ENCODE assay signal across 20 cellular contexts in the genomic region with DNA sequence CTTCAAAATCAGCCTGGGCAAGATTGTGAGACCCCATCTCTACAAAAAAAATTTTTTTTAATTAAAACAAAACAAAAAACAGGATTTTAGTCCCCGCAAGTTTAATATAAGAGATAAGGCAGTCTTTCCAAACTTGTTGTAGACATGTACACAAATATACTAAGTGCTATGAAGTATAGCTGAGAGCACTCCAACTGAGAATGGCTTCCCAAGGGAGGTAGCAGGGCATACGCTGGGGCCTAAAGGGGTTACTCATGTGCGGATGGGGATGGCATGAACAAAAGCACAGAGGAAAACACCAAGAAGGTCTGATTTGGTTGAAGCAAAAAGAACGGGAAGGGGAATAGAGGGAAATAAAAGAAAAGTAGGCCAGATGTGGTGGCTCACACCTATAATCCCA. TPM values are rescaled to one million over a fixed set of nuclear protein-coding genes. Genes with fewer than 3 reads are reported as not detected.
DNase-seq lines count a peak whose midpoint lies in the region; ATAC-seq and TF ChIP-seq lines count a peak whose summit lies in the region.
"Had no signal": no experiment of that assay in that cellular context is flagged by ENCODE, and none has a peak within 500 bp of the region (broad histone marks: within the 10 kb centered on the region; RNA-seq: fewer than 3 reads in every experiment).

No MANE protein-coding gene starts in this region.

- H2BK15ac ChIP-seq in mesenchymal stem cell (ENCODE audit: low read depth, poor library complexity, severe bottlenecking): no peak overlapping the region

- H3K14ac ChIP-seq in mesenchymal stem cell (ENCODE audit: low read length in 2 of 2): no peak overlapping the region

- DNase-seq in activated CD4-positive, alpha-beta memory T cell treated with anti-CD3 and anti-CD28 coated beads for 36 hours: no peak
- no peak for DNase-seq in activated CD4-positive, alpha-beta memory T cell treated with anti-CD3 and anti-CD28 coated beads, Interleukin-2, amount 10 ng/mL, durations not matched to agents 7 days and 5 days
- no peak for DNase-seq in activated T-helper 1 cell treated with anti-CD3 and anti-CD28 coated beads, Interleukin-12 subunit alpha, Interleukin-12 subunit beta, Interleukin-2, Interleukin-4 antibody, amounts not matched to agents 30 ng/mL and 10 ng/mL and 1 ng/mL, durations not matched to agents 14 hours and 24 hours and 36 hours (ENCODE audit: low spot score)
- no peak for DNase-seq in mesenchymal stem cell
- no peak for DNase-seq in effector CD8-positive, alpha-beta T cell (lab: John Stamatoyannopoulos, UW)
- no peak for DNase-seq in vagina (ENCODE audit: extremely low spot score in 2 of 2)
- DNase-seq: CD8-positive, alpha-beta memory T cell; DMS79; GOT3; NCI-H1092 treated with DMSO at 0.1 percent for 48 hours; NCI-H1694 treated with DMSO at 0.1 percent for 48 hours; NCI-H2107; NCI-H226; NCI-H524; PC-3; RPMI8226; SHP77 treated with DMSO at 0.1 percent for 48 hours had no signal

- no peak overlapping the region for H3K4me3 Mint-ChIP-seq in activated CD4-positive, alpha-beta memory T cell treated with anti-CD3 and anti-CD28 coated beads for 36 hours
- no peak overlapping the region for H3K4me3 Mint-ChIP-seq in activated CD4-positive, alpha-beta memory T cell treated with anti-CD3 and anti-CD28 coated beads, Interleukin-2, amount 10 ng/mL, durations not matched to agents 7 days and 5 days
- no peak overlapping the region for H3K4me3 Mint-ChIP-seq in activated T-helper 1 cell treated with anti-CD3 and anti-CD28 coated beads, Interleukin-12 subunit alpha, Interleukin-12 subunit beta, Interleukin-2, Interleukin-4 antibody, amounts not matched to agents 30 ng/mL and 10 ng/mL and 1 ng/mL, durations not matched to agents 14 hours and 24 hours and 36 hours
- H3K4me3 Mint-ChIP-seq: CD8-positive, alpha-beta memory T cell had no signal

- 98% methylated on average over 3 of the region's 4 CpGs for WGBS in mesenchymal stem cell

- CTCF ChIA-PET in activated CD4-positive, alpha-beta memory T cell treated with anti-CD3 and anti-CD28 coated beads for 36 hours (lab: Charles Lee): no interaction called here
- CTCF ChIA-PET in activated CD4-positive, alpha-beta memory T cell treated with anti-CD3 and anti-CD28 coated beads, Interleukin-2, amount 10 ng/mL, durations not matched to agents 7 days and 5 days (lab: Charles Lee): no interaction called here

- peaks cover 45% of the 10 kb centered on the region for H3K4me1 Mint-ChIP-seq in activated CD4-positive, alpha-beta memory T cell treated with anti-CD3 and anti-CD28 coated beads for 36 hours (ENCODE audit: low read depth)
- peaks cover 43% of the 10 kb centered on the region for H3K4me1 Mint-ChIP-seq in activated CD4-positive, alpha-beta memory T cell treated with anti-CD3 and anti-CD28 coated beads, Interleukin-2, amount 10 ng/mL, durations not matched to agents 7 days and 5 days
- H3K4me1 Mint-ChIP-seq in activated T-helper 1 cell treated with anti-CD3 and anti-CD28 coated beads, Interleukin-12 subunit alpha, Interleukin-12 subunit beta, Interleukin-2, Interleukin-4 antibody, amounts not matched to agents 30 ng/mL and 10 ng/mL and 1 ng/mL, durations not matched to agents 14 hours and 24 hours and 36 hours (ENCODE audit: low read depth): peaks cover 38% of the 10 kb centered on the region

- peak overlapping the region; percentile 61 for H3K27ac ChIP-seq in 22Rv1
- H3K27ac ChIP-seq in mesenchymal stem cell (ENCODE audit: low read length, poor library complexity, severe bottlenecking): no peak overlapping the region
- no peak overlapping the region for H3K27ac ChIP-seq in vagina
- H3K27ac ChIP-seq: BLaER1 had no signal

- H3K9me3 ChIP-seq in mesenchymal stem cell (ENCODE audit: control insufficient read depth, low read length) (no peaks in the 10 kb centered on the region), vagina (no peaks in the 10 kb centered on the region)
- H3K9me3 ChIP-seq: BLaER1 had no signal

- H2BK5ac ChIP-seq in mesenchymal stem cell (ENCODE audit: low read depth, low read length, poor library complexity, severe bottlenecking): no peak overlapping the region

- no peak overlapping the region for H2BK12ac ChIP-seq in mesenchymal stem cell (ENCODE audit: low read length in 2 of 2)

- no peaks in the 10 kb centered on the region for H3K27me3 Mint-ChIP-seq in activated CD4-positive, alpha-beta memory T cell treated with anti-CD3 and anti-CD28 coated beads for 36 hours
- no peaks in the 10 kb centered on the region for H3K27me3 Mint-ChIP-seq in activated CD4-positive, alpha-beta memory T cell treated with anti-CD3 and anti-CD28 coated beads, Interleukin-2, amount 10 ng/mL, durations not matched to agents 7 days and 5 days
- no peaks in the 10 kb centered on the region for H3K27me3 Mint-ChIP-seq in activated T-helper 1 cell treated with anti-CD3 and anti-CD28 coated beads, Interleukin-12 subunit alpha, Interleukin-12 subunit beta, Interleukin-2, Interleukin-4 antibody, amounts not matched to agents 30 ng/mL and 10 ng/mL and 1 ng/mL, durations not matched to agents 14 hours and 24 hours and 36 hours (ENCODE audit: insufficient read depth)
- H3K27me3 Mint-ChIP-seq: CD8-positive, alpha-beta memory T cell had no signal

- H3K36me3 ChIP-seq in mesenchymal stem cell (ENCODE audit: control insufficient read depth in 1 of 2, insufficient read depth in 2 of 2, low read depth in 1 of 2, low read length in 2 of 2) (peaks cover 7 to 70% of the 10 kb centered on the region in 2 experiments), vagina (peaks cover 0 to 77% of the 10 kb centered on the region in 2 donors)

- no peak overlapping the region for H3K9ac ChIP-seq in mesenchymal stem cell (ENCODE audit: low read length)
- H3K9ac ChIP-seq: BLaER1 had no signal

- no peaks in the 10 kb centered on the region for H3K9me3 Mint-ChIP-seq in activated CD4-positive, alpha-beta memory T cell treated with anti-CD3 and anti-CD28 coated beads for 36 hours
- H3K9me3 Mint-ChIP-seq in activated CD4-positive, alpha-beta memory T cell treated with anti-CD3 and anti-CD28 coated beads, Interleukin-2, amount 10 ng/mL, durations not matched to agents 7 days and 5 days: no peaks in the 10 kb centered on the region
- no peaks in the 10 kb centered on the region for H3K9me3 Mint-ChIP-seq in activated T-helper 1 cell treated with anti-CD3 and anti-CD28 coated beads, Interleukin-12 subunit alpha, Interleukin-12 subunit beta, Interleukin-2, Interleukin-4 antibody, amounts not matched to agents 30 ng/mL and 10 ng/mL and 1 ng/mL, durations not matched to agents 14 hours and 24 hours and 36 hours
- H3K9me3 Mint-ChIP-seq: CD8-positive, alpha-beta memory T cell had no signal

- intact Hi-C loops in activated CD4-positive, alpha-beta memory T cell treated with anti-CD3 and anti-CD28 coated beads for 36 hours (cut with micrococcal nuclease): no loop called here
- intact Hi-C loops in activated T-helper 1 cell treated with anti-CD3 and anti-CD28 coated beads, Interleukin-12 subunit alpha, Interleukin-12 subunit beta, Interleukin-2, Interleukin-4 antibody, amounts not matched to agents 30 ng/mL and 10 ng/mL and 1 ng/mL, durations not matched to agents 14 hours and 24 hours and 36 hours (cut with micrococcal nuclease): no loop called here
- intact Hi-C loops in vagina (cut with DNase I): no loop called here

- peak overlapping the region; percentile 15 for H4K91ac ChIP-seq in mesenchymal stem cell (ENCODE audit: low read length)

- H3K18ac ChIP-seq in mesenchymal stem cell (ENCODE audit: low read depth in 1 of 2, low read length in 2 of 2): no peak overlapping the region

- POLR2A ChIA-PET in activated CD4-positive, alpha-beta memory T cell treated with anti-CD3 and anti-CD28 coated beads for 36 hours (lab: Charles Lee): no interaction called here
- POLR2A ChIA-PET in activated CD4-positive, alpha-beta memory T cell treated with anti-CD3 and anti-CD28 coated beads, Interleukin-2, amount 10 ng/mL, durations not matched to agents 7 days and 5 days (lab: Charles Lee): no interaction called here

- H3K4ac ChIP-seq in mesenchymal stem cell (ENCODE audit: low read depth in 1 of 2, low read length in 2 of 2): no peak overlapping the region

- no peak overlapping the region for H3K23ac ChIP-seq in mesenchymal stem cell (ENCODE audit: low read length in 2 of 2)

- H3K36me3 Mint-ChIP-seq in activated CD4-positive, alpha-beta memory T cell treated with anti-CD3 and anti-CD28 coated beads for 36 hours: peaks cover 51% of the 10 kb centered on the region
- peaks cover 66% of the 10 kb centered on the region for H3K36me3 Mint-ChIP-seq in activated CD4-positive, alpha-beta memory T cell treated with anti-CD3 and anti-CD28 coated beads, Interleukin-2, amount 10 ng/mL, durations not matched to agents 7 days and 5 days (ENCODE audit: low read depth)
- H3K36me3 Mint-ChIP-seq in activated T-helper 1 cell treated with anti-CD3 and anti-CD28 coated beads, Interleukin-12 subunit alpha, Interleukin-12 subunit beta, Interleukin-2, Interleukin-4 antibody, amounts not matched to agents 30 ng/mL and 10 ng/mL and 1 ng/mL, durations not matched to agents 14 hours and 24 hours and 36 hours (ENCODE audit: low read depth): peaks cover 53% of the 10 kb centered on the region

- no peak overlapping the region for H3K4me2 ChIP-seq in mesenchymal stem cell (ENCODE audit: low read length, poor library complexity, severe bottlenecking)
- H3K4me2 ChIP-seq: BLaER1 had no signal

- ATAC-seq in HG03442 (IDR thresholded peaks at IDR 0.05; ENCODE audit: unreplicated experiment): no peak
- ATAC-seq: PC-3 had no signal

- peaks cover 5% of the 10 kb centered on the region for H3K79me1 ChIP-seq in mesenchymal stem cell (replicated peaks; ENCODE audit: low read length, poor library complexity, severe bottlenecking)

- H4K8ac ChIP-seq in mesenchymal stem cell (ENCODE audit: low read length): no peak overlapping the region

- peaks cover 8% of the 10 kb centered on the region for H3K4me1 ChIP-seq in mesenchymal stem cell (ENCODE audit: control insufficient read depth, insufficient read depth, low read depth, low read length)
- H3K4me1 ChIP-seq in vagina: no peaks in the 10 kb centered on the region
- H3K4me1 ChIP-seq: BLaER1 had no signal

- H2AFZ ChIP-seq in mesenchymal stem cell (ENCODE audit: low read depth, low read length): no peak overlapping the region

- no peaks in the 10 kb centered on the region for H3K27me3 ChIP-seq in mesenchymal stem cell (ENCODE audit: control insufficient read depth in 1 of 2, insufficient read depth in 1 of 2, low read length in 2 of 2)
- H3K27me3 ChIP-seq in vagina: no peaks in the 10 kb centered on the region
- H3K27me3 ChIP-seq: BLaER1 had no signal

- H2AK5ac ChIP-seq in mesenchymal stem cell (ENCODE audit: low read length, severe bottlenecking): peak overlapping the region; percentile 94

- TF ChIP-seq CTCF in 22Rv1 (IDR thresholded peaks at IDR 0.05): no peak
- no peak for TF ChIP-seq CTCF in vagina (IDR thresholded peaks at IDR 0.05)

- H3K4me3 ChIP-seq in mesenchymal stem cell (ENCODE audit: insufficient read depth in 1 of 2, low read depth in 1 of 2, low read length in 2 of 2) (no peak overlapping the region), vagina (no peak overlapping the region)
- H3K4me3 ChIP-seq: BLaER1 had no signal

- no peak overlapping the region for H2BK120ac ChIP-seq in mesenchymal stem cell (ENCODE audit: low read depth, low read length)

- TF ChIP-seq POLR2A in vagina (IDR thresholded peaks at IDR 0.05): no peak

- peak overlapping the region; percentile 39 for H3K27ac Mint-ChIP-seq in activated CD4-positive, alpha-beta memory T cell treated with anti-CD3 and anti-CD28 coated beads for 36 hours
- H3K27ac Mint-ChIP-seq in activated CD4-positive, alpha-beta memory T cell treated with anti-CD3 and anti-CD28 coated beads, Interleukin-2, amount 10 ng/mL, durations not matched to agents 7 days and 5 days: no peak overlapping the region
- peak overlapping the region; percentile 1 for H3K27ac Mint-ChIP-seq in activated T-helper 1 cell treated with anti-CD3 and anti-CD28 coated beads, Interleukin-12 subunit alpha, Interleukin-12 subunit beta, Interleukin-2, Interleukin-4 antibody, amounts not matched to agents 30 ng/mL and 10 ng/mL and 1 ng/mL, durations not matched to agents 14 hours and 24 hours and 36 hours

RNA-seq across cellular contexts. Expression of a gene that starts 21.1 kb away (rescaled TPM):
- 10 to 100 TPM; 56.8 to 61.1 TPM for total RNA-seq in activated CD4-positive, alpha-beta memory T cell treated with anti-CD3 and anti-CD28 coated beads for 36 hours
- 10 to 100 TPM; 55.3 to 57.7 TPM for total RNA-seq in activated CD4-positive, alpha-beta memory T cell treated with anti-CD3 and anti-CD28 coated beads, Interleukin-2, amount 10 ng/mL, durations not matched to agents 7 days and 5 days
- 49.1 and 49.8 TPM in 2 replicates for total RNA-seq in activated T-helper 1 cell treated with anti-CD3 and anti-CD28 coated beads, Interleukin-12 subunit alpha, Interleukin-12 subunit beta, Interleukin-2, Interleukin-4 antibody, amounts not matched to agents 30 ng/mL and 10 ng/mL and 1 ng/mL, durations not matched to agents 14 hours and 24 hours and 36 hours
- polyA plus RNA-seq in mesenchymal stem cell (2013, experiment 1 of 2): 29.5 TPM
- 28.4 TPM for polyA plus RNA-seq in mesenchymal stem cell (2013, experiment 2 of 2)
- total RNA-seq in vagina: 47.1 TPM

RNA-seq across cellular contexts. Expression of a gene that starts 37.1 kb away (rescaled TPM):
- 10 to 100 TPM; 30.8 to 31.4 TPM for total RNA-seq in activated CD4-positive, alpha-beta memory T cell treated with anti-CD3 and anti-CD28 coated beads for 36 hours
- 10 to 100 TPM; 29.3 to 29.6 TPM for total RNA-seq in activated CD4-positive, alpha-beta memory T cell treated with anti-CD3 and anti-CD28 coated beads, Interleukin-2, amount 10 ng/mL, durations not matched to agents 7 days and 5 days
- total RNA-seq in activated T-helper 1 cell treated with anti-CD3 and anti-CD28 coated beads, Interleukin-12 subunit alpha, Interleukin-12 subunit beta, Interleukin-2, Interleukin-4 antibody, amounts not matched to agents 30 ng/mL and 10 ng/mL and 1 ng/mL, durations not matched to agents 14 hours and 24 hours and 36 hours: 26.5 and 27.2 TPM in 2 replicates
- 30.7 TPM for polyA plus RNA-seq in mesenchymal stem cell (2013, experiment 1 of 2)
- 31.3 TPM for polyA plus RNA-seq in mesenchymal stem cell (2013, experiment 2 of 2)
- total RNA-seq in vagina: 11.3 TPM
